In genomic region chr19:1942078-1942933, GRCh38 we compare ENCODE assay signal across 8 cellular contexts.
DNase-seq lines count a peak whose midpoint lies in the region; FAIRE-seq and TF ChIP-seq lines count a peak whose summit lies in the region.

No MANE protein-coding gene starts in this region.

- peak overlapping the region; percentile 75 for H3K27ac ChIP-seq in ACC112 (ENCODE audit: low read depth, low read length)
- H3K27ac ChIP-seq in layer of hippocampus (ENCODE audit: low read depth, low read length), result peak overlapping the region; percentile 90

- DNase-seq in GM18507 (ENCODE audit: extremely low spot score, insufficient read length, low read depth) (no peak), NCI-H2107 treated with DMSO at 0.1 percent for 48 hours (lab: John Stamatoyannopoulos, UW; ENCODE audit: unreplicated experiment) (peak; percentile 23), choroid plexus epithelial cell (ENCODE audit: low read depth) (peak; percentile 73), cortex of kidney (lab: John Stamatoyannopoulos, UW) (no peak)
- peak; percentile 77 for DNase-seq in activated CD4-positive, alpha-beta T cell treated with anti-CD3 and anti-CD28 coated beads for 48 hours
- DNase-seq in stimulated activated CD4-positive, alpha-beta T cell treated with anti-CD3 and anti-CD28 coated beads, Interleukin-2, amount 100 ng/mL, for 4 hours (ENCODE audit: low read depth), result peak; percentile 46

- H3K4me1 ChIP-seq in ACC112 (ENCODE audit: control insufficient read depth, insufficient read depth, low read length, unreplicated experiment), result peaks cover 5% of the 10 kb centered on the region

- peak overlapping the region; percentile 19 for H2AFZ ChIP-seq in ACC112 (ENCODE audit: low read length, unreplicated experiment)

- TF ChIP-seq CTCF in choroid plexus epithelial cell (conservative IDR thresholded peaks at IDR 0.05; ENCODE audit: low read depth, low read length), result no peak

- no peaks in the 10 kb centered on the region for H3K36me3 ChIP-seq in ACC112 (ENCODE audit: insufficient read depth, low read length)

- FAIRE-seq in GM18507 (lab: Jason Lieb, UNC), result peak; percentile 95

- H3K27me3 ChIP-seq in ACC112 (ENCODE audit: insufficient read depth, low read length) (no peaks in the 10 kb centered on the region), layer of hippocampus (ENCODE audit: control insufficient read depth, insufficient read depth, low read length) (no peaks in the 10 kb centered on the region)

- H3K4me3 ChIP-seq in ACC112 (ENCODE audit: low read depth, low read length), result peak overlapping the region; percentile 82
- H3K4me3 ChIP-seq in choroid plexus epithelial cell (ENCODE audit: low read depth, low read length), result peak overlapping the region; percentile 80

- H3K79me2 ChIP-seq in ACC112 (ENCODE audit: control insufficient read depth, insufficient read depth, low read length, unreplicated experiment), result peaks cover 45% of the 10 kb centered on the region

Comparison
In these comparisons a context has a peak if more than half of its experiments do, and no peak if none do; other contexts are left out.
1. DNase-seq: peak in NCI-H2107 treated with DMSO at 0.1 percent for 48 hours (single experiment), activated CD4-positive, alpha-beta T cell treated with anti-CD3 and anti-CD28 coated beads for 48 hours (single experiment), choroid plexus epithelial cell (single experiment) and stimulated activated CD4-positive, alpha-beta T cell treated with anti-CD3 and anti-CD28 coated beads, Interleukin-2, amount 100 ng/mL, for 4 hours (single experiment); none in GM18507 (single experiment) and cortex of kidney (single experiment).